In the genomic region with DNA sequence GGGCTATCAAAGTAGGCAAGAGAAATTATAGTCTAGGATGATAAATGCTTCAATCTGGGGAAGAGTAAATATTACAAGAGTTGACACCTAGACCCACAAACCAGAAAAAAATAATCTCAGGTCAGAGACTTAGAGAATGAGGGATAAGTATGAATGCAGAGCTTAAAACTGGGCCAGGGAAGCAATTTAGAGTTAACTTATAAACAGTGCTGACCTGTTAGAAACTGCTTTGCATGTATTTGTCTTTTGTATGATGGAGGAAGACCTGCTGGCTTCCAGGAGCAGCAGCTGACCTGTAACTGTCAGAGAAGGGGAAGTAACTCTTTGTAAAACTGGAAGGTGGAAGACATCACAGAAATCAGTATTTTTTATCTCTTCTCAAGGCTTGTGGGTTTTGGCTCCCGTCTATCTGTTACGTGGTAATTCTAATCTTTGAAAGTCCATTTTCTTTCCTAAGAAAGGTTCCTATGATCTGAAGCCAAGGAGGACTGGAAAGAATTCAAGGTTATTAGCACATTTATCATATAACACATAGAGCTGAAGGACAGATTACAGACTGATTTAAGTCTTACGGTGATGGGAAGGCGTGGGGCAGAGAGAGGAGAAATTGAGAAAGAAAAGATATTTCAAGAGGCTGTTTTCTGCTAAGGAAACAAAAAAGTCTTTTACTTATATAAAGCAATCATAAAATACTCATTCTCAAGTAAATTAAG, we compare ENCODE assay signal across 1 cellular context.
A peak's percentile ranks its signal among the peaks of the same experiment; 100 is the strongest.
TF ChIP-seq lines count a peak whose summit lies in the region.

No MANE protein-coding gene starts in this region.

TF ChIP-seq in HepG2, 621 proteins besides CTCF, POLR2A, EP300 and RAD21 (continued from another document):
- TF ChIP-seq, protein P1, sequence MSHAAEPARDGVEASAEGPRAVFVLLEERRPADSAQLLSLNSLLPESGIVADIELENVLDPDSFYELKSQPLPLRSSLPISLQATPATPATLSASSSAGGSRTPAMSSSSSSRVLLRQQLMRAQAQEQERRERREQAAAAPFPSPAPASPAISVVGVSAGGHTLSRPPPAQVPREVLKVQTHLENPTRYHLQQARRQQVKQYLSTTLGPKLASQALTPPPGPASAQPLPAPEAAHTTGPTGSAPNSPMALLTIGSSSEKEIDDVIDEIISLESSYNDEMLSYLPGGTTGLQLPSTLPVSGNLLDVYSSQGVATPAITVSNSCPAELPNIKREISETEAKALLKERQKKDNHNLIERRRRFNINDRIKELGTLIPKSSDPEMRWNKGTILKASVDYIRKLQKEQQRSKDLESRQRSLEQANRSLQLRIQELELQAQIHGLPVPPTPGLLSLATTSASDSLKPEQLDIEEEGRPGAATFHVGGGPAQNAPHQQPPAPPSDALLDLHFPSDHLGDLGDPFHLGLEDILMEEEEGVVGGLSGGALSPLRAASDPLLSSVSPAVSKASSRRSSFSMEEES (CRISPR knock-in tag; IDR thresholded peaks at IDR 0.05): no peak
- TF ChIP-seq, protein P2, sequence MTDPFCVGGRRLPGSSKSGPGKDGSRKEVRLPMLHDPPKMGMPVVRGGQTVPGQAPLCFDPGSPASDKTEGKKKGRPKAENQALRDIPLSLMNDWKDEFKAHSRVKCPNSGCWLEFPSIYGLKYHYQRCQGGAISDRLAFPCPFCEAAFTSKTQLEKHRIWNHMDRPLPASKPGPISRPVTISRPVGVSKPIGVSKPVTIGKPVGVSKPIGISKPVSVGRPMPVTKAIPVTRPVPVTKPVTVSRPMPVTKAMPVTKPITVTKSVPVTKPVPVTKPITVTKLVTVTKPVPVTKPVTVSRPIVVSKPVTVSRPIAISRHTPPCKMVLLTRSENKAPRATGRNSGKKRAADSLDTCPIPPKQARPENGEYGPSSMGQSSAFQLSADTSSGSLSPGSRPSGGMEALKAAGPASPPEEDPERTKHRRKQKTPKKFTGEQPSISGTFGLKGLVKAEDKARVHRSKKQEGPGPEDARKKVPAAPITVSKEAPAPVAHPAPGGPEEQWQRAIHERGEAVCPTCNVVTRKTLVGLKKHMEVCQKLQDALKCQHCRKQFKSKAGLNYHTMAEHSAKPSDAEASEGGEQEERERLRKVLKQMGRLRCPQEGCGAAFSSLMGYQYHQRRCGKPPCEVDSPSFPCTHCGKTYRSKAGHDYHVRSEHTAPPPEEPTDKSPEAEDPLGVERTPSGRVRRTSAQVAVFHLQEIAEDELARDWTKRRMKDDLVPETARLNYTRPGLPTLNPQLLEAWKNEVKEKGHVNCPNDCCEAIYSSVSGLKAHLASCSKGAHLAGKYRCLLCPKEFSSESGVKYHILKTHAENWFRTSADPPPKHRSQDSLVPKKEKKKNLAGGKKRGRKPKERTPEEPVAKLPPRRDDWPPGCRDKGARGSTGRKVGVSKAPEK (CRISPR knock-in tag; IDR thresholded peaks at IDR 0.05; ENCODE audit: borderline replicate concordance): no peak
- TF ChIP-seq MAFF (IDR thresholded peaks at IDR 0.05; ENCODE audit: low read depth, low read length): peak; percentile 66
- no peak for TF ChIP-seq ATAD3A (CRISPR knock-in tag; IDR thresholded peaks at IDR 0.05)
